Comparison of ENCODE assay signal across 9 cellular contexts in genomic region chr3:56796202-56796601, GRCh38. TPM values are rescaled to one million over a fixed set of nuclear protein-coding genes. Genes with fewer than 3 reads are reported as not detected.
DNase-seq lines count a peak whose midpoint lies in the region; ATAC-seq and TF ChIP-seq lines count a peak whose summit lies in the region.
"Had no signal": no experiment of that assay in that cellular context is flagged by ENCODE, and none has a peak within 500 bp of the region (broad histone marks: within the 10 kb centered on the region; RNA-seq: fewer than 3 reads in every experiment).

No MANE protein-coding gene starts in this region.

- peak overlapping the region; percentile 83 to 98 (median 92) for H3K27ac Mint-ChIP-seq in CD14-positive monocyte
- peak overlapping the region; percentile 81 for H3K27ac Mint-ChIP-seq in activated naive CD8-positive, alpha-beta T cell treated with anti-CD3 and anti-CD28 coated beads, Interleukin-2, amount 10 ng/mL, durations not matched to agents 7 days and 5 days

- H3K27ac ChIP-seq in left lung = peak overlapping the region; percentile 70 to 74

- TF ChIP-seq CTCF in CD14-positive monocyte (IDR thresholded peaks at IDR 0.05) = no peak
- no peak for TF ChIP-seq CTCF in left lung (IDR thresholded peaks at IDR 0.05)

- H3K27me3 ChIP-seq in left lung = no peaks in the 10 kb centered on the region

- no peak for ATAC-seq in activated naive CD8-positive, alpha-beta T cell treated with anti-CD3 and anti-CD28 coated beads, Interleukin-2, amount 10 ng/mL, durations not matched to agents 7 days and 5 days (ENCODE audit: low read depth)
- peak; percentile 2 for ATAC-seq in left lung
- ATAC-seq in GM21447 (IDR thresholded peaks at IDR 0.05; ENCODE audit: unreplicated experiment) = no peak
- ATAC-seq in GM18520 (IDR thresholded peaks at IDR 0.05; ENCODE audit: unreplicated experiment) = no peak

- peaks cover 0 to 5% (median 3%) of the 10 kb centered on the region in 3 donors for H3K27me3 Mint-ChIP-seq in CD14-positive monocyte (ENCODE audit: low read depth in 3 of 3)
- no peaks in the 10 kb centered on the region for H3K27me3 Mint-ChIP-seq in activated naive CD8-positive, alpha-beta T cell treated with anti-CD3 and anti-CD28 coated beads, Interleukin-2, amount 10 ng/mL, durations not matched to agents 7 days and 5 days

- intact Hi-C loops in CD14-positive monocyte (cut with micrococcal nuclease) (loop anchor here in 1 of 2 donors (5.0 kb wide), 1 partner anchor 39 kb away; no protein-coding TSS in a partner anchor), left lung (cut with DNase I) (loop anchor here in 1 of 2 donors (5.0 kb wide), 1 partner anchor 94 kb away; no protein-coding TSS in a partner anchor)

- H3K4me1 ChIP-seq in left lung = peaks cover 20 to 90% of the 10 kb centered on the region in 2 donors

- peaks cover 67% of the 10 kb centered on the region for H3K4me1 Mint-ChIP-seq in CD14-positive monocyte
- H3K4me1 Mint-ChIP-seq in activated naive CD8-positive, alpha-beta T cell treated with anti-CD3 and anti-CD28 coated beads, Interleukin-2, amount 10 ng/mL, durations not matched to agents 7 days and 5 days = peaks cover 59% of the 10 kb centered on the region

- no peaks in the 10 kb centered on the region for H3K9me3 ChIP-seq in left lung

- no peaks in the 10 kb centered on the region for H3K36me3 ChIP-seq in left lung

- H3K9me3 Mint-ChIP-seq in CD14-positive monocyte = peaks cover 0 to 3% (median 0%) of the 10 kb centered on the region in 7 donors
- H3K9me3 Mint-ChIP-seq in activated naive CD8-positive, alpha-beta T cell treated with anti-CD3 and anti-CD28 coated beads, Interleukin-2, amount 10 ng/mL, durations not matched to agents 7 days and 5 days = peaks cover 1% of the 10 kb centered on the region

- no peak overlapping the region for H3K4me3 Mint-ChIP-seq in CD14-positive monocyte
- peak overlapping the region; percentile 70 for H3K4me3 Mint-ChIP-seq in activated naive CD8-positive, alpha-beta T cell treated with anti-CD3 and anti-CD28 coated beads, Interleukin-2, amount 10 ng/mL, durations not matched to agents 7 days and 5 days

- POLR2A ChIA-PET in activated naive CD8-positive, alpha-beta T cell treated with anti-CD3 and anti-CD28 coated beads, Interleukin-2, amount 10 ng/mL, durations not matched to agents 7 days and 5 days (lab: Charles Lee) = interaction anchor here (6.0 to 7.7 kb wide), 4 partner anchors 9 to 92 kb away, joined by 45 to 285 read pairs (median 128); no protein-coding TSS in a partner anchor

- no peak overlapping the region for H3K4me3 ChIP-seq in left lung

- DNase-seq in CD14-positive monocyte (ENCODE audit: low spot score) (no peak), HT1080 (ENCODE audit: low read depth) (peak; percentile 21), left lung (no peak), putamen (ENCODE audit: low spot score) (no peak), SW480 (ENCODE audit: low spot score) (no peak)
- DNase-seq in activated naive CD8-positive, alpha-beta T cell treated with anti-CD3 and anti-CD28 coated beads, Interleukin-2, amount 10 ng/mL, durations not matched to agents 7 days and 5 days = no peak
- DNase-seq: islet precursor cell had no signal

- peaks cover 12 to 28% of the 10 kb centered on the region in 2 donors for H3K36me3 Mint-ChIP-seq in CD14-positive monocyte
- peaks cover 46% of the 10 kb centered on the region for H3K36me3 Mint-ChIP-seq in activated naive CD8-positive, alpha-beta T cell treated with anti-CD3 and anti-CD28 coated beads, Interleukin-2, amount 10 ng/mL, durations not matched to agents 7 days and 5 days

RNA-seq across cellular contexts. Expression of gene ARHGEF3, which starts 5.5 kb away (rescaled TPM):
- polyA plus RNA-seq in CD14-positive monocyte = 10 to 100 TPM; 22.6 to 29.5 TPM
- total RNA-seq in HT1080 (2014; rRNA removed; shearing (Covaris generic)) = 9.0 and 14.6 TPM in 2 replicates
- 14.0 and 20.4 TPM in 2 replicates for polyA plus RNA-seq in HT1080 (2015; cell fraction: cytosol; rRNA removed)
- 17.9 and 23.5 TPM in 2 replicates for polyA plus RNA-seq in HT1080 (2015; cell fraction: nucleus; rRNA removed)
- 100 to 1,000 TPM; 130 TPM for total RNA-seq in activated naive CD8-positive, alpha-beta T cell treated with anti-CD3 and anti-CD28 coated beads, Interleukin-2, amount 10 ng/mL, durations not matched to agents 7 days and 5 days
- 10 to 100 TPM; 24.1 to 34.1 TPM for total RNA-seq in left lung
